Comparison of ENCODE assay signal across 18 cellular contexts in the genomic region with DNA sequence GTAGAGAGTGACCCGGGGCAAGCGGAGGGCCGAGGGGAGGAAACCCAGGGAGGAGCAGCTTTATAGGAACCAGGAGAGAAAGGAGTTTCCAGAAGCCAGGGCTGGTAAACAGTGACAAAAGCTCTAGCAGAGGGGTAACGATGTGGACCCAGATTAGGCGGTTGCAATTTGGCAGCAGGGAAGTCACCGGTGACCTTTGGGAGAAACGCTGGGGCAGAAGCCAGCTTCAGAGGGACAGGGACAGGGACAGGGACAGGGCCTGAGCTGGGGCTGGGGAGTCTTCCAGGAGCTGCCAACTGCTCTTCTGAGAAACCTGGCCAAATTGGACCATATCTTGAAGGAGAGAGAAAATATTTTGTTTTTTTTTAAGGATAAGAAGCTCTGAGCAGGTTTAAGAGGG.
"Had no signal": no experiment of that assay in that cellular context is flagged by ENCODE, and none has a peak within 500 bp of the region (broad histone marks: within the 10 kb centered on the region; RNA-seq: fewer than 3 reads in every experiment).

No MANE protein-coding gene starts in this region.

- H3K4me3 Mint-ChIP-seq: activated CD4-positive, alpha-beta T cell treated with anti-CD3 and anti-CD28 coated beads, Interleukin-2, amount 10 ng/mL, durations not matched to agents 7 days and 5 days; activated naive CD8-positive, alpha-beta T cell treated with anti-CD3 and anti-CD28 coated beads, Interleukin-2, amount 10 ng/mL, durations not matched to agents 7 days and 5 days; central memory CD8-positive, alpha-beta T cell; WTC11 had no signal

- DNase-seq: activated CD4-positive, alpha-beta T cell treated with anti-CD3 and anti-CD28 coated beads, Interleukin-2, amount 10 ng/mL, durations not matched to agents 7 days and 5 days; activated naive CD8-positive, alpha-beta T cell treated with anti-CD3 and anti-CD28 coated beads, Interleukin-2, amount 10 ng/mL, durations not matched to agents 7 days and 5 days; brain microvascular endothelial cell; effector memory CD4-positive, alpha-beta T cell; foreskin melanocyte; head of caudate nucleus; kidney glomerular epithelial cell; midbrain; psoas muscle; sigmoid colon; stimulated activated CD4-positive, alpha-beta T cell treated with anti-CD3 and anti-CD28 coated beads, Interleukin-12 subunit alpha, Interleukin-12 subunit beta, amount 100 ng/mL, for 4 hours; stimulated activated CD4-positive, alpha-beta T cell treated with anti-CD3 and anti-CD28 coated beads, Interleukin-2, amount 100 ng/mL, for 24 hours; substantia nigra had no signal

- H3K4me1 ChIP-seq: sigmoid colon had no signal

- H3K4me1 Mint-ChIP-seq: activated CD4-positive, alpha-beta T cell treated with anti-CD3 and anti-CD28 coated beads, Interleukin-2, amount 10 ng/mL, durations not matched to agents 7 days and 5 days had no signal

- H3K27me3 Mint-ChIP-seq: central memory CD8-positive, alpha-beta T cell had no signal

- H3K36me3 ChIP-seq: brain microvascular endothelial cell, sigmoid colon, tibial nerve had no signal

- H3K36me3 Mint-ChIP-seq: activated naive CD8-positive, alpha-beta T cell treated with anti-CD3 and anti-CD28 coated beads, Interleukin-2, amount 10 ng/mL, durations not matched to agents 7 days and 5 days; WTC11 had no signal

- H3K27me3 ChIP-seq: brain microvascular endothelial cell, sigmoid colon, tibial nerve had no signal

- ATAC-seq: psoas muscle, WTC11 had no signal

- H3K27ac Mint-ChIP-seq: activated CD4-positive, alpha-beta T cell treated with anti-CD3 and anti-CD28 coated beads, Interleukin-2, amount 10 ng/mL, durations not matched to agents 7 days and 5 days; activated naive CD8-positive, alpha-beta T cell treated with anti-CD3 and anti-CD28 coated beads, Interleukin-2, amount 10 ng/mL, durations not matched to agents 7 days and 5 days; WTC11 had no signal

- H3K9me3 Mint-ChIP-seq: central memory CD8-positive, alpha-beta T cell had no signal

- H3K9me3 ChIP-seq: psoas muscle, sigmoid colon, tibial nerve had no signal

- H3K27ac ChIP-seq: brain microvascular endothelial cell, coronary artery, psoas muscle, sigmoid colon, tibial nerve had no signal

- H3K4me3 ChIP-seq: coronary artery, lung, psoas muscle, sigmoid colon, tibial nerve had no signal
